1 cellular context compared by ENCODE assay signal in the genomic region with DNA sequence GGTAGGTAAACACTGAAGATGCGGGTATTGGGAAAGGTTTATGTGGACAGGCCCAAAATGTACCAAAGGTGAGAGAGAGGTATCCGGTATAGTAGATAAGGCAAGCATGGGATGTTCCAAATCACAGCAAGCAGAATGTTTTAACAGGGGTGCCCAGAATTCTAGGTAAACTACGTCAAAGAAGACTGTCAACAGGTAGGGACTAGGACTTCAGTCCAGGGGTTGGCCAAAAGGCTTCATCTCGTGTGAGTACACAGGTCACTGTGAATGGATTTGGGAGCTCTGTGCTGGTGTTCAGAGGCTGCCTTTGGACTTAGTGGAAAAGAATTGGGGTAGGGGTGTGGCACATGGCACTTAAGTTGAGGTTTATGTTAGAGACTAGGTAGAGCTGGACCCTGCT.
TF ChIP-seq lines count a peak whose summit lies in the region.

No MANE protein-coding gene starts in this region.

TF ChIP-seq in SK-N-SH treated with all-trans-retinoic acid at 6 μM for 48 hours, 23 proteins besides CTCF, POLR2A, EP300 and RAD21 (continued from another document):
- TF ChIP-seq OSR1 (CRISPR knock-in tag; IDR thresholded peaks at IDR 0.05), result no peak
- TF ChIP-seq ISL1 (CRISPR knock-in tag; IDR thresholded peaks at IDR 0.05), result no peak
- no peak for TF ChIP-seq TCF4 (CRISPR knock-in tag; IDR thresholded peaks at IDR 0.05; ENCODE audit: borderline replicate concordance)
- TF ChIP-seq, protein P1, sequence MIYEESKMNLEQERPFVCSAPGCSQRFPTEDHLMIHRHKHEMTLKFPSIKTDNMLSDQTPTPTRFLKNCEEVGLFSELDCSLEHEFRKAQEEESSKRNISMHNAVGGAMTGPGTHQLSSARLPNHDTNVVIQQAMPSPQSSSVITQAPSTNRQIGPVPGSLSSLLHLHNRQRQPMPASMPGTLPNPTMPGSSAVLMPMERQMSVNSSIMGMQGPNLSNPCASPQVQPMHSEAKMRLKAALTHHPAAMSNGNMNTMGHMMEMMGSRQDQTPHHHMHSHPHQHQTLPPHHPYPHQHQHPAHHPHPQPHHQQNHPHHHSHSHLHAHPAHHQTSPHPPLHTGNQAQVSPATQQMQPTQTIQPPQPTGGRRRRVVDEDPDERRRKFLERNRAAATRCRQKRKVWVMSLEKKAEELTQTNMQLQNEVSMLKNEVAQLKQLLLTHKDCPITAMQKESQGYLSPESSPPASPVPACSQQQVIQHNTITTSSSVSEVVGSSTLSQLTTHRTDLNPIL (CRISPR knock-in tag; IDR thresholded peaks at IDR 0.05; ENCODE audit: low read depth), result no peak
- TF ChIP-seq TOX (CRISPR knock-in tag; IDR thresholded peaks at IDR 0.05; ENCODE audit: borderline replicate concordance), result no peak
